Comparison of ENCODE assay signal across 29 cellular contexts in the genomic region with DNA sequence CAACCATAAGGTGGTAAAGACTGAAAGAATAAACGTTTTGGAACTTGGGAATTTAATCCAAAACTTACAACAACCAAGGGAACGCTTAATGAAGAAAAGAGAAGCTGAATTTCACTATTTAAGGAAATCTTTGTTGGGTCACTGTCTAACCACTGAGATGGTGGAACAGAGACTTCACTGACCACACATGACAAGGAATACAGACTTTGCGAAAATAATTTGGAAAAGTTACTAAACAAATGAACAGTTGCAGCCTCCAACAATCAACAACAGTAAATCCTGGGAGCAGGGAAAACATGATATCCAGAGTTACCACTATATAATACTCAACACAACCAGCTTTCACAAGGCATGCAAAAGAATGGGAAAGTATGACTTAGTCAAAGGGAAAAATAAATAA.
"Had no signal": no experiment of that assay in that cellular context is flagged by ENCODE, and none has a peak within 500 bp of the region (broad histone marks: within the 10 kb centered on the region; RNA-seq: fewer than 3 reads in every experiment).

No MANE protein-coding gene starts in this region.

- H3K36me3 ChIP-seq: colonic mucosa, esophagus muscularis mucosa, esophagus squamous epithelium, gastrocnemius medialis, gastroesophageal sphincter, heart left ventricle, heart right ventricle had no signal

- H3K4me3 Mint-ChIP-seq: dendritic cell treated with granulocyte-macrophage colony-stimulating factor and Interleukin-4, amounts not matched to agents 40 ng/mL and 50 ng/mL, for 4 days; effector memory CD8-positive, alpha-beta T cell; endodermal cell had no signal

- H3K27ac ChIP-seq: colonic mucosa, coronary artery, dorsolateral prefrontal cortex, epithelial cell of prostate, esophagus muscularis mucosa, esophagus squamous epithelium, foreskin keratinocyte, gastrocnemius medialis, gastroesophageal sphincter, heart left ventricle, heart right ventricle had no signal

- DNase-seq: colonic mucosa; cortex of kidney; dermis blood vessel endothelial cell; dorsolateral prefrontal cortex; effector CD4-positive, alpha-beta T cell; effector CD8-positive, alpha-beta T cell; effector memory CD4-positive, alpha-beta T cell; effector memory CD8-positive, alpha-beta T cell; endodermal cell; erythroblast; esophagus squamous epithelium; foreskin fibroblast; foreskin keratinocyte; foreskin melanocyte; gastrocnemius medialis; glutamatergic neuron; head of caudate nucleus; heart left ventricle; heart right ventricle had no signal

- H3K27ac Mint-ChIP-seq: dendritic cell treated with granulocyte-macrophage colony-stimulating factor and Interleukin-4, amounts not matched to agents 40 ng/mL and 50 ng/mL, for 4 days; effector memory CD8-positive, alpha-beta T cell; endodermal cell had no signal

- FAIRE-seq: colon, endometrium, endothelial cell of umbilical vein, frontal cortex had no signal

- H3K4me1 ChIP-seq: colonic mucosa, esophagus squamous epithelium, foreskin keratinocyte, gastrocnemius medialis, heart left ventricle, heart right ventricle had no signal

- H3K27me3 ChIP-seq: colonic mucosa, foreskin keratinocyte, gastrocnemius medialis, heart left ventricle had no signal

- ATAC-seq: effector memory CD8-positive, alpha-beta T cell; esophagus mucosa; foreskin keratinocyte; gastrocnemius medialis; gastroesophageal sphincter; heart left ventricle; heart right ventricle had no signal

- H3K9me3 ChIP-seq: colonic mucosa, gastrocnemius medialis had no signal

- H3K4me3 ChIP-seq: colonic mucosa, coronary artery, dorsolateral prefrontal cortex, esophagus muscularis mucosa, esophagus squamous epithelium, gastrocnemius medialis, gastroesophageal sphincter, heart left ventricle, heart right ventricle had no signal
